Comparison of ENCODE assay signal across 1 cellular context in genomic region chr1:87131809-87132663, GRCh38.
TF ChIP-seq lines count a peak whose summit lies in the region.

No MANE protein-coding gene starts in this region.

TF ChIP-seq in H1, 55 proteins besides CTCF, POLR2A, EP300 and RAD21 (continued from another document):
- no peak for TF ChIP-seq SIRT6 (IDR thresholded peaks at IDR 0.05; ENCODE audit: low read length)
- no peak for TF ChIP-seq CBX5 (IDR thresholded peaks at IDR 0.05; ENCODE audit: low read depth, low read length)
- no peak for TF ChIP-seq GABPA (IDR thresholded peaks at IDR 0.05; ENCODE audit: borderline replicate concordance, insufficient read depth, low read length)
- TF ChIP-seq EGR1 (IDR thresholded peaks at IDR 0.05; ENCODE audit: borderline replicate concordance, low read depth, low read length) = no peak
- no peak for TF ChIP-seq CEBPB (IDR thresholded peaks at IDR 0.05; ENCODE audit: low read depth, low read length)
- no peak for TF ChIP-seq USF2 (IDR thresholded peaks at IDR 0.05; ENCODE audit: low read length)
- TF ChIP-seq MAFK (IDR thresholded peaks at IDR 0.05; ENCODE audit: low read depth, low read length) = no peak
- TF ChIP-seq CHD1 (IDR thresholded peaks at IDR 0.05; ENCODE audit: low read depth, low read length) = no peak
- TF ChIP-seq JUND (IDR thresholded peaks at IDR 0.05; ENCODE audit: low read length) = no peak; the same call in 1 of the 2 replicates
- TF ChIP-seq POLR2AphosphoS5 (IDR thresholded peaks at IDR 0.05; ENCODE audit: low read depth, low read length) = peak; percentile 60; the same call in 1 of the 2 replicates
- peak; percentile 36; the same call in 1 of the 2 replicates for TF ChIP-seq TAF1 (IDR thresholded peaks at IDR 0.05; ENCODE audit: low read depth, low read length)
- no peak for TF ChIP-seq SRF (IDR thresholded peaks at IDR 0.05; ENCODE audit: low read depth, low read length)
- TF ChIP-seq KDM5A (IDR thresholded peaks at IDR 0.05; ENCODE audit: low read length) = no peak
- TF ChIP-seq CHD2 (IDR thresholded peaks at IDR 0.05; ENCODE audit: low read length) = no peak
- no peak for TF ChIP-seq POU5F1 (IDR thresholded peaks at IDR 0.05; ENCODE audit: low read depth, low read length)
- TF ChIP-seq HDAC2 (IDR thresholded peaks at IDR 0.05; ENCODE audit: borderline replicate concordance in 1 of 2, low read depth in 2 of 2, low read length in 2 of 2) = 0 out of 4 replicates have a peak, but pooled peaks of 1 of the 2 experiments have one; percentile 63
- TF ChIP-seq FOSL1 (IDR thresholded peaks at IDR 0.05; ENCODE audit: insufficient read depth, low read depth, low read length) = no peak
- no peak for TF ChIP-seq SP1 (IDR thresholded peaks at IDR 0.05; ENCODE audit: low read depth, low read length)
- TF ChIP-seq TBP (IDR thresholded peaks at IDR 0.05; ENCODE audit: low read depth, low read length) = no peak; the same call in 1 of the 2 replicates
- TF ChIP-seq ZNF274 (IDR thresholded peaks at IDR 0.05; ENCODE audit: borderline replicate concordance, extremely low read depth, low read length) = no peak
- TF ChIP-seq SUZ12 (IDR thresholded peaks at IDR 0.05; ENCODE audit: low read length) = no peak
- no peak for TF ChIP-seq NANOG (IDR thresholded peaks at IDR 0.05; ENCODE audit: insufficient read depth, low read depth, low read length, poor library complexity, severe bottlenecking)
- TF ChIP-seq SIN3A (conservative IDR thresholded peaks at IDR 0.05 in 1 of 2, IDR thresholded peaks at IDR 0.05 in 1 of 2; ENCODE audit: low read depth in 1 of 2, low read length in 2 of 2) = no peak
- no peak for TF ChIP-seq SIX5 (IDR thresholded peaks at IDR 0.05; ENCODE audit: low read depth, low read length)
- no peak for TF ChIP-seq NRF1 (IDR thresholded peaks at IDR 0.05; ENCODE audit: low read depth, low read length)
- TF ChIP-seq RNF2 (IDR thresholded peaks at IDR 0.05; ENCODE audit: borderline replicate concordance, low read depth, low read length, missing control alignments, poor library complexity, severe bottlenecking) = no peak
- TF ChIP-seq CTBP2 (IDR thresholded peaks at IDR 0.05; ENCODE audit: borderline replicate concordance, insufficient read depth, insufficient read length, low read length) = no peak
- no peak for TF ChIP-seq JUN (IDR thresholded peaks at IDR 0.05; ENCODE audit: low read depth, low read length)
- no peak; the same call in 1 of the 2 replicates for TF ChIP-seq BRCA1 (IDR thresholded peaks at IDR 0.05; ENCODE audit: low read depth, low read length)
- no peak for TF ChIP-seq CBX8 (IDR thresholded peaks at IDR 0.05; ENCODE audit: borderline replicate concordance, low read depth, low read length)
- TF ChIP-seq ATF2 (IDR thresholded peaks at IDR 0.05; ENCODE audit: low read length) = no peak
- no peak for TF ChIP-seq ATF3 (IDR thresholded peaks at IDR 0.05; ENCODE audit: insufficient read depth, low read depth, low read length)
- peak; percentile 58; the same call in 1 of the 2 replicates for TF ChIP-seq RBBP5 (IDR thresholded peaks at IDR 0.05; ENCODE audit: borderline replicate concordance, low read depth, low read length)
- TF ChIP-seq CHD7 (IDR thresholded peaks at IDR 0.05; ENCODE audit: insufficient replicate concordance, low read length) = no peak
- peak; percentile 80 for TF ChIP-seq BACH1 (IDR thresholded peaks at IDR 0.05; ENCODE audit: low read length)
